ENCODE assay signal across 15 cellular contexts in the genomic region with DNA sequence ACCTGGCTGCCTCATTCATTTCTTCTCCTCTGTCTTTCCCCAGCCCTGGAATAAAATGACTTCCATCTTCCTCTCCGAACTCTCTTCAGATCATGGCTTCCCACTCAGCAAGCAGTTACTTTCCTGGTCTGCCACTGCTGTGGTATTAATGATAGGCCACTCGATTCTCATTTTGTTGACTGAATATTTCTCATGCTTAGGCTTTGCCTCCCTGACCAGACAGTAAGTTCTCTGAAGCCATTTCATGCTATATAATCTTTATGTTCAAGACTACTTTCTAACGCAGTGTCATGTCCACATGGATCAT. TPM values are rescaled to one million over a fixed set of nuclear protein-coding genes. Genes with fewer than 3 reads are reported as not detected.
DNase-seq lines count a peak whose midpoint lies in the region; ATAC-seq, FAIRE-seq and TF ChIP-seq lines count a peak whose summit lies in the region.
"Had no signal": no experiment of that assay in that cellular context is flagged by ENCODE, and none has a peak within 500 bp of the region (broad histone marks: within the 10 kb centered on the region; RNA-seq: fewer than 3 reads in every experiment).

No MANE protein-coding gene starts in this region.

- H3K4me3 Mint-ChIP-seq in CD4-positive, alpha-beta T cell: peak overlapping the region; percentile 82
- H3K4me3 Mint-ChIP-seq in activated CD4-positive, alpha-beta memory T cell treated with anti-CD3 and anti-CD28 coated beads for 36 hours: peak overlapping the region; percentile 10
- peak overlapping the region in 5 of 8 donors; percentile 1 to 91 (median 6) for H3K4me3 Mint-ChIP-seq in naive B cell

- H3K27ac Mint-ChIP-seq in CD4-positive, alpha-beta T cell: peak overlapping the region; percentile 97
- peak overlapping the region; percentile 91 for H3K27ac Mint-ChIP-seq in activated CD4-positive, alpha-beta memory T cell treated with anti-CD3 and anti-CD28 coated beads for 36 hours
- H3K27ac Mint-ChIP-seq in naive B cell: peak overlapping the region; percentile 2 to 99 (median 87)

- ATAC-seq in CD4-positive, alpha-beta T cell (ENCODE audit: poor library complexity): no peak
- ATAC-seq in naive B cell (ENCODE audit: low read depth in 2 of 2): no peak
- no peak for ATAC-seq in heart left ventricle
- ATAC-seq: SK-N-SH treated with all-trans-retinoic acid at 6 μM for 48 hours had no signal

- peak overlapping the region; percentile 89 for H3K27ac ChIP-seq in CD4-positive, alpha-beta T cell (ENCODE audit: low read depth, low read length)
- H3K27ac ChIP-seq in heart left ventricle: peak overlapping the region in 1 of 12 donors; percentile 72
- H3K27ac ChIP-seq: coronary artery, vagina, VCaP had no signal

- POLR2A ChIA-PET in CD4-positive, alpha-beta T cell (lab: Charles Lee): interaction anchor here (0.6 to 9.5 kb wide), 8 partner anchors 9 to 141 kb away, joined by 3 to 227 read pairs (median 16); a partner anchor contains a TSS
- POLR2A ChIA-PET in activated CD4-positive, alpha-beta memory T cell treated with anti-CD3 and anti-CD28 coated beads for 36 hours (lab: Charles Lee): interaction anchor here (0.9 to 8.0 kb wide), 7 partner anchors 9 to 143 kb away, joined by 3 to 83 read pairs (median 5); no protein-coding TSS in a partner anchor

- H3K9me3 Mint-ChIP-seq in CD4-positive, alpha-beta T cell: no peaks in the 10 kb centered on the region
- peaks cover 3% of the 10 kb centered on the region for H3K9me3 Mint-ChIP-seq in activated CD4-positive, alpha-beta memory T cell treated with anti-CD3 and anti-CD28 coated beads for 36 hours
- H3K9me3 Mint-ChIP-seq in naive B cell: no peaks in the 10 kb centered on the region

- H3K27me3 ChIP-seq in CD4-positive, alpha-beta T cell (ENCODE audit: control insufficient read depth, insufficient read depth, low read length): no peaks in the 10 kb centered on the region
- H3K27me3 ChIP-seq in heart left ventricle: peaks cover 0 to 26% (median 3%) of the 10 kb centered on the region in 9 donors
- H3K27me3 ChIP-seq: vagina had no signal

- TF ChIP-seq POLR2A in GM12891 (IDR thresholded peaks at IDR 0.05; ENCODE audit: low read depth, low read length): no peak
- TF ChIP-seq POLR2A in heart left ventricle (IDR thresholded peaks at IDR 0.05): no peak

- WGBS in heart left ventricle, 4 donors: 87 to 94% (median 88%) methylated on average over 3 of the region's 3 CpGs

- CTCF ChIA-PET in CD4-positive, alpha-beta T cell (lab: Charles Lee): interaction anchor here (0.7 to 3.3 kb wide), 10 partner anchors 8 to 139 kb away, joined by 3 to 30 read pairs (median 4); no protein-coding TSS in a partner anchor
- CTCF ChIA-PET in activated CD4-positive, alpha-beta memory T cell treated with anti-CD3 and anti-CD28 coated beads for 36 hours (lab: Charles Lee): interaction anchor here (0.8 to 0.9 kb wide), 3 partner anchors 12 to 372 kb away, joined by 3 read pairs; no protein-coding TSS in a partner anchor

- H3K4me1 Mint-ChIP-seq in CD4-positive, alpha-beta T cell (ENCODE audit: low read depth): peaks cover 98% of the 10 kb centered on the region
- peaks cover 86% of the 10 kb centered on the region for H3K4me1 Mint-ChIP-seq in activated CD4-positive, alpha-beta memory T cell treated with anti-CD3 and anti-CD28 coated beads for 36 hours (ENCODE audit: low read depth)
- H3K4me1 Mint-ChIP-seq in naive B cell: peaks cover 58 to 82% (median 78%) of the 10 kb centered on the region in 3 donors

- H3K4me3 ChIP-seq in heart left ventricle: no peak overlapping the region
- H3K4me3 ChIP-seq: coronary artery, vagina had no signal

- intact Hi-C loops in CD4-positive, alpha-beta T cell (cut with DNase I, micrococcal nuclease): loop anchor here (5.0 kb wide), 4 partner anchors 36 to 141 kb away; no protein-coding TSS in a partner anchor
- intact Hi-C loops in activated CD4-positive, alpha-beta memory T cell treated with anti-CD3 and anti-CD28 coated beads for 36 hours (cut with micrococcal nuclease): no loop called here
- intact Hi-C loops in heart left ventricle (cut with DNase I): no loop called here

- H3K36me3 Mint-ChIP-seq in CD4-positive, alpha-beta T cell (ENCODE audit: low read depth): peaks cover 65% of the 10 kb centered on the region
- H3K36me3 Mint-ChIP-seq in activated CD4-positive, alpha-beta memory T cell treated with anti-CD3 and anti-CD28 coated beads for 36 hours: peaks cover 7% of the 10 kb centered on the region
- peaks cover 8 to 14% of the 10 kb centered on the region in 2 donors for H3K36me3 Mint-ChIP-seq in naive B cell

- TF ChIP-seq CTCF in CD4-positive, alpha-beta T cell (IDR thresholded peaks at IDR 0.05): no peak
- TF ChIP-seq CTCF in heart left ventricle (IDR thresholded peaks at IDR 0.05): no peak

- FAIRE-seq in GM12891 (lab: Jason Lieb, UNC): peak; percentile 28

- no peaks in the 10 kb centered on the region for H3K36me3 ChIP-seq in heart left ventricle
- H3K36me3 ChIP-seq: vagina had no signal

- no peaks in the 10 kb centered on the region for H3K9me3 ChIP-seq in CD4-positive, alpha-beta T cell (ENCODE audit: control insufficient read depth, low read length)
- H3K9me3 ChIP-seq in heart left ventricle: no peaks in the 10 kb centered on the region
- H3K9me3 ChIP-seq: vagina had no signal

- no peak for DNase-seq in CD4-positive, alpha-beta T cell
- DNase-seq in GM12891 (ENCODE audit: insufficient read length, low spot score) (no peak), naive B cell (no peak), NCI-H69 (lab: John Stamatoyannopoulos, UW) (no peak), nucleus accumbens (lab: John Stamatoyannopoulos, UW) (no peak), heart left ventricle (no peak)
- no peak for DNase-seq in activated CD4-positive, alpha-beta memory T cell treated with anti-CD3 and anti-CD28 coated beads for 36 hours
- DNase-seq: C1 segment of cervical spinal cord, midbrain, NCI-H146, NCI-H446 treated with DMSO at 0.1 percent for 48 hours had no signal

- peaks cover 0 to 60% (median 0%) of the 10 kb centered on the region in 12 donors for H3K4me1 ChIP-seq in heart left ventricle

- H3K27me3 Mint-ChIP-seq in CD4-positive, alpha-beta T cell: no peaks in the 10 kb centered on the region
- no peaks in the 10 kb centered on the region for H3K27me3 Mint-ChIP-seq in activated CD4-positive, alpha-beta memory T cell treated with anti-CD3 and anti-CD28 coated beads for 36 hours
- no peaks in the 10 kb centered on the region for H3K27me3 Mint-ChIP-seq in naive B cell

TF ChIP-seq in GM12891, 5 proteins besides CTCF, POLR2A, EP300 and RAD21:
- TF ChIP-seq POLR2AphosphoS5 (IDR thresholded peaks at IDR 0.05; ENCODE audit: low read depth, low read length) (no peak), SPI1 (IDR thresholded peaks at IDR 0.05; ENCODE audit: low read depth, low read length) (no peak), TAF1 (IDR thresholded peaks at IDR 0.05; ENCODE audit: low read depth, low read length) (no peak), POU2F2 (IDR thresholded peaks at IDR 0.05; ENCODE audit: low read depth, low read length) (no peak), PAX5 (IDR thresholded peaks at IDR 0.05; ENCODE audit: insufficient read depth, low read length, severe bottlenecking) (no peak)

RNA-seq across cellular contexts. Expression of a gene that starts 20.7 kb away (rescaled TPM):
- 10 to 100 TPM; 71.7 to 74.3 TPM for total RNA-seq in CD4-positive, alpha-beta T cell
- 16.1 TPM for polyA plus RNA-seq in GM12891 (2012; ENCODE audit: low read depth, missing spikeins)
- total RNA-seq in activated CD4-positive, alpha-beta memory T cell treated with anti-CD3 and anti-CD28 coated beads for 36 hours: 10 to 100 TPM; 50.6 to 55.8 TPM
- 10 to 100 TPM in 5 of 6 donors, 1 to 10 TPM in 1; 8.8 to 20.7 (median 14.6) TPM for polyA plus RNA-seq in naive B cell (ENCODE audit: low read depth in 6 of 6)
- total RNA-seq in heart left ventricle: 10 to 100 TPM in 2 of 9 donors, 1 to 10 TPM in 7; 1.5 to 54.5 (median 4.9) TPM
- polyA plus RNA-seq in heart left ventricle: 1 to 10 TPM in 1 of 2 donors, under 1 TPM in 1; 0.61 to 1.9 TPM

Comparison
In these comparisons a context has a peak if more than half of its experiments do, and no peak if none do; other contexts are left out.
1. H3K4me3 Mint-ChIP-seq: peak in every context shown above with its lines; median percentile 82 in CD4-positive, alpha-beta T cell; 10 in activated CD4-positive, alpha-beta memory T cell treated with anti-CD3 and anti-CD28 coated beads for 36 hours; 6 in naive B cell.
2. intact Hi-C loops: an anchor here in CD4-positive, alpha-beta T cell (5.0 kb wide); none called in activated CD4-positive, alpha-beta memory T cell treated with anti-CD3 and anti-CD28 coated beads for 36 hours and heart left ventricle.